Comparison of ENCODE assay signal across 6 cellular contexts in genomic region chr13:106794131-106794530, GRCh38.
"Had no signal": no experiment of that assay in that cellular context is flagged by ENCODE, and none has a peak within 500 bp of the region (broad histone marks: within the 10 kb centered on the region; RNA-seq: fewer than 3 reads in every experiment).

No MANE protein-coding gene starts in this region.

- H3K4me3 ChIP-seq: GM23248, K562 had no signal

- ATAC-seq: K562 had no signal

- H2AFZ ChIP-seq: GM23248 had no signal

- H3K27ac ChIP-seq: GM23248 had no signal

- H3K9ac ChIP-seq: GM23248 had no signal

- DNase-seq: GM23248, GOT3, H9, HCEC 1CT, IMR-90 had no signal
